22 cellular contexts compared by ENCODE assay signal in genomic region chr3:64164309-64164708, GRCh38.
DNase-seq lines count a peak whose midpoint lies in the region; ATAC-seq, FAIRE-seq and TF ChIP-seq lines count a peak whose summit lies in the region.
"Had no signal": no experiment of that assay in that cellular context is flagged by ENCODE, and none has a peak within 500 bp of the region (broad histone marks: within the 10 kb centered on the region; RNA-seq: fewer than 3 reads in every experiment).

No MANE protein-coding gene starts in this region.

- H3K4me3 Mint-ChIP-seq in chondrocyte (ENCODE audit: unreplicated experiment): no peak overlapping the region
- H3K4me3 Mint-ChIP-seq in activated T-cell treated with anti-CD3 and anti-CD28 coated beads, Interleukin-2, amount 50 U/mL, for 24 hours: no peak overlapping the region
- H3K4me3 Mint-ChIP-seq: naive B cell had no signal

- H3K4me1 ChIP-seq in transverse colon: peaks cover 16 to 48% (median 28%) of the 10 kb centered on the region in 4 donors

- peaks cover 16% of the 10 kb centered on the region for H3K36me3 Mint-ChIP-seq in chondrocyte (ENCODE audit: low read depth)
- H3K36me3 Mint-ChIP-seq in activated T-cell treated with anti-CD3 and anti-CD28 coated beads, Interleukin-2, amount 50 U/mL, for 24 hours (ENCODE audit: low read depth): no peaks in the 10 kb centered on the region
- H3K36me3 Mint-ChIP-seq: naive B cell had no signal

- DNase-seq in HCEC 1CT (peak; percentile 35), chondrocyte (ENCODE audit: low spot score) (no peak), kidney tubule cell (ENCODE audit: low spot score) (peak; percentile 68), transverse colon (no peak), GM19239 (ENCODE audit: insufficient read length, low spot score) (no peak), left lobe of liver (ENCODE audit: low spot score) (no peak), NCI-H748 (lab: John Stamatoyannopoulos, UW; ENCODE audit: unreplicated experiment) (no peak)
- no peak for DNase-seq in activated T-cell treated with anti-CD3 and anti-CD28 coated beads, Interleukin-2, amount 50 U/mL, for 24 hours
- DNase-seq: activated CD4-positive, alpha-beta T cell treated with anti-CD3 and anti-CD28 coated beads for 1 hour; activated naive CD4-positive, alpha-beta T cell treated with Interleukin-2 at 50 U/mL for 16 hours; activated T-cell treated with anti-CD3 and anti-CD28 coated beads, Interleukin-2, amount 50 U/mL, for 1 hour; dermis blood vessel endothelial cell; kidney; naive B cell; NCI-H1930; NCI-H2227 treated with DMSO at 0.1 percent for 48 hours; NCI-H748 treated with DMSO at 0.1 percent for 48 hours; ovary; right cardiac atrium had no signal

- no peak for TF ChIP-seq EP300 in transverse colon (IDR thresholded peaks at IDR 0.05; ENCODE audit: low read depth)

- no peaks in the 10 kb centered on the region for H3K27me3 ChIP-seq in transverse colon
- H3K27me3 ChIP-seq: ovary had no signal

- no peaks in the 10 kb centered on the region for H3K9me3 ChIP-seq in transverse colon
- H3K9me3 ChIP-seq: ovary had no signal

- ATAC-seq in left lobe of liver: no peak
- ATAC-seq: right cardiac atrium had no signal

- WGBS in transverse colon (ENCODE audit: low coverage in 1 of 2), 2 donors: 86 to 88% methylated on average over 2 of the region's 2 CpGs

- in situ Hi-C loops in transverse colon (cut with MboI; ENCODE audit: low pct_ligation_motif_present in 1 of 4, low pct_unique_long_range_greater_than_20kb in 1 of 4, low sequenced_read_pairs in 3 of 4): loop anchor here in 1 of 4 donors (25.0 kb wide), 1 partner anchor 98 kb away; no protein-coding TSS in a partner anchor

- TF ChIP-seq CTCF in chondrocyte (IDR thresholded peaks at IDR 0.05) (no peak), transverse colon (IDR thresholded peaks at IDR 0.05) (no peak)

- no peaks in the 10 kb centered on the region for H3K27me3 Mint-ChIP-seq in chondrocyte (ENCODE audit: low read depth)
- H3K27me3 Mint-ChIP-seq in activated T-cell treated with anti-CD3 and anti-CD28 coated beads, Interleukin-2, amount 50 U/mL, for 24 hours: peaks cover 13% of the 10 kb centered on the region
- H3K27me3 Mint-ChIP-seq: naive B cell had no signal

- H3K4me3 ChIP-seq in transverse colon: no peak overlapping the region
- H3K4me3 ChIP-seq: ovary had no signal

- no peak for TF ChIP-seq POLR2A in transverse colon (IDR thresholded peaks at IDR 0.05)

- intact Hi-C loops in transverse colon (cut with DNase I; ENCODE audit: low total_unique reads): no loop called here

- H3K4me1 Mint-ChIP-seq in chondrocyte (ENCODE audit: low read depth): peaks cover 77% of the 10 kb centered on the region
- no peaks in the 10 kb centered on the region for H3K4me1 Mint-ChIP-seq in activated T-cell treated with anti-CD3 and anti-CD28 coated beads, Interleukin-2, amount 50 U/mL, for 24 hours (ENCODE audit: low read depth)
- H3K4me1 Mint-ChIP-seq: naive B cell had no signal

- H3K27ac ChIP-seq in transverse colon: peak overlapping the region in 3 of 4 donors; percentile 8 to 53 (median 12)
- H3K27ac ChIP-seq: ovary had no signal

- no peak for FAIRE-seq in GM19239 (lab: Jason Lieb, UNC)
- FAIRE-seq: frontal cortex, G401.6, GM18507, kidney had no signal

- H3K9me3 Mint-ChIP-seq in chondrocyte (ENCODE audit: low read depth): no peaks in the 10 kb centered on the region
- H3K9me3 Mint-ChIP-seq in activated T-cell treated with anti-CD3 and anti-CD28 coated beads, Interleukin-2, amount 50 U/mL, for 24 hours: no peaks in the 10 kb centered on the region

- H3K27ac Mint-ChIP-seq in chondrocyte (ENCODE audit: unreplicated experiment): peak overlapping the region; percentile 91
- H3K27ac Mint-ChIP-seq in activated T-cell treated with anti-CD3 and anti-CD28 coated beads, Interleukin-2, amount 50 U/mL, for 24 hours: no peak overlapping the region
- H3K27ac Mint-ChIP-seq: naive B cell had no signal

- no peaks in the 10 kb centered on the region for H3K36me3 ChIP-seq in transverse colon
- H3K36me3 ChIP-seq: ovary had no signal

Comparison
In these comparisons a context has a peak if more than half of its experiments do, and no peak if none do; other contexts are left out.
1. DNase-seq: peak in HCEC 1CT (single experiment) and kidney tubule cell (single experiment); none in chondrocyte (single experiment), transverse colon (single experiment), GM19239 (single experiment), left lobe of liver (single experiment), NCI-H748 (single experiment) and activated T-cell treated with anti-CD3 and anti-CD28 coated beads, Interleukin-2, amount 50 U/mL, for 24 hours (single experiment).